9 cellular contexts compared by ENCODE assay signal in genomic region chr16:3459401-3460090, GRCh38. TPM values are rescaled to one million over a fixed set of nuclear protein-coding genes. Genes with fewer than 3 reads are reported as not detected.
DNase-seq lines count a peak whose midpoint lies in the region; ATAC-seq lines count a peak whose summit lies in the region.
"Had no signal": no experiment of that assay in that cellular context is flagged by ENCODE, and none has a peak within 500 bp of the region (broad histone marks: within the 10 kb centered on the region; RNA-seq: fewer than 3 reads in every experiment).

No MANE protein-coding gene starts in this region.

- H3K4me3 ChIP-seq in iPS-15b (ENCODE audit: low read depth, low read length) = peak overlapping the region; percentile 83

- H3K4me3 Mint-ChIP-seq in activated T-cell treated with anti-CD3 and anti-CD28 coated beads, Interleukin-2, amount 50 U/mL, for 72 hours = peak overlapping the region; percentile 90
- H3K4me3 Mint-ChIP-seq in stimulated activated naive CD8-positive, alpha-beta T cell treated with anti-CD3 and anti-CD28 coated beads, Interleukin-15, Interleukin-2, amounts not matched to agents 100 ng/mL and 50 ng/mL, for 24 hours = peak overlapping the region; percentile 88

- H3K4me1 Mint-ChIP-seq in activated T-cell treated with anti-CD3 and anti-CD28 coated beads, Interleukin-2, amount 50 U/mL, for 72 hours (ENCODE audit: low read depth) = peaks cover 61% of the 10 kb centered on the region
- H3K4me1 Mint-ChIP-seq in stimulated activated naive CD8-positive, alpha-beta T cell treated with anti-CD3 and anti-CD28 coated beads, Interleukin-15, Interleukin-2, amounts not matched to agents 100 ng/mL and 50 ng/mL, for 24 hours (ENCODE audit: low read depth) = peaks cover 70% of the 10 kb centered on the region

- no peaks in the 10 kb centered on the region for H3K36me3 ChIP-seq in iPS-15b (ENCODE audit: control insufficient read depth, insufficient read depth, low read length)

- peaks cover 0 to 2% of the 10 kb centered on the region in 2 donors for H3K36me3 Mint-ChIP-seq in activated T-cell treated with anti-CD3 and anti-CD28 coated beads, Interleukin-2, amount 50 U/mL, for 72 hours (ENCODE audit: insufficient read depth in 2 of 2)
- H3K36me3 Mint-ChIP-seq in stimulated activated naive CD8-positive, alpha-beta T cell treated with anti-CD3 and anti-CD28 coated beads, Interleukin-15, Interleukin-2, amounts not matched to agents 100 ng/mL and 50 ng/mL, for 24 hours (ENCODE audit: low read depth) = peaks cover 3% of the 10 kb centered on the region

- no peaks in the 10 kb centered on the region for H3K9me3 Mint-ChIP-seq in activated T-cell treated with anti-CD3 and anti-CD28 coated beads, Interleukin-2, amount 50 U/mL, for 72 hours
- H3K9me3 Mint-ChIP-seq in stimulated activated naive CD8-positive, alpha-beta T cell treated with anti-CD3 and anti-CD28 coated beads, Interleukin-15, Interleukin-2, amounts not matched to agents 100 ng/mL and 50 ng/mL, for 24 hours = no peaks in the 10 kb centered on the region

- H3K4me1 ChIP-seq in iPS-15b (ENCODE audit: control insufficient read depth, insufficient read depth, low read length) = peaks cover 9% of the 10 kb centered on the region

- H3K9ac ChIP-seq in iPS-15b (ENCODE audit: low read depth, low read length) = no peak overlapping the region

- H3K9me3 ChIP-seq in iPS-15b (ENCODE audit: control insufficient read depth, insufficient read depth, low read length) = no peaks in the 10 kb centered on the region

- peak overlapping the region; percentile 96 for H3K27ac Mint-ChIP-seq in activated T-cell treated with anti-CD3 and anti-CD28 coated beads, Interleukin-2, amount 50 U/mL, for 72 hours
- peak overlapping the region; percentile 57 for H3K27ac Mint-ChIP-seq in stimulated activated naive CD8-positive, alpha-beta T cell treated with anti-CD3 and anti-CD28 coated beads, Interleukin-15, Interleukin-2, amounts not matched to agents 100 ng/mL and 50 ng/mL, for 24 hours

- H3K27me3 ChIP-seq in iPS-15b (ENCODE audit: control insufficient read depth, insufficient read depth, low read length) = no peaks in the 10 kb centered on the region

- peak; percentile 31 for DNase-seq in DMS 273 (lab: John Stamatoyannopoulos, UW; ENCODE audit: unreplicated experiment)
- no peak for DNase-seq in DMS 273 treated with DMSO at 0.1 percent for 48 hours (lab: John Stamatoyannopoulos, UW)
- peak; percentile 24 to 35 for DNase-seq in activated T-cell treated with anti-CD3 and anti-CD28 coated beads, Interleukin-2, amount 50 U/mL, for 72 hours
- DNase-seq in AML-193 (lab: John Stamatoyannopoulos, UW) = no peak
- DNase-seq in HK-2 (ENCODE audit: unreplicated experiment) = no peak
- no peak for DNase-seq in NCI-H510A treated with DMSO at 0.1 percent for 48 hours (lab: John Stamatoyannopoulos, UW)

- H3K27me3 Mint-ChIP-seq in activated T-cell treated with anti-CD3 and anti-CD28 coated beads, Interleukin-2, amount 50 U/mL, for 72 hours (ENCODE audit: low read depth) = no peaks in the 10 kb centered on the region
- no peaks in the 10 kb centered on the region for H3K27me3 Mint-ChIP-seq in stimulated activated naive CD8-positive, alpha-beta T cell treated with anti-CD3 and anti-CD28 coated beads, Interleukin-15, Interleukin-2, amounts not matched to agents 100 ng/mL and 50 ng/mL, for 24 hours

- no peak for ATAC-seq in activated T-cell treated with anti-CD3 and anti-CD28 coated beads, Interleukin-2, amount 50 U/mL, for 72 hours (replicated peaks in 1 of 2)

RNA-seq across cellular contexts. Expression of gene NAA60, which starts 16.1 kb away (rescaled TPM):
- total RNA-seq in activated T-cell treated with anti-CD3 and anti-CD28 coated beads, Interleukin-2, amount 50 U/mL, for 72 hours = 10 to 100 TPM; 58.5 to 69.7 TPM

RNA-seq across cellular contexts. Expression of gene ZNF597, which starts 16.2 kb away (rescaled TPM):
- total RNA-seq in activated T-cell treated with anti-CD3 and anti-CD28 coated beads, Interleukin-2, amount 50 U/mL, for 72 hours = 1 to 10 TPM; 3.8 to 4.5 TPM

RNA-seq across cellular contexts. Expression of gene C16orf90, which starts 35.7 kb away (rescaled TPM):
- total RNA-seq in activated T-cell treated with anti-CD3 and anti-CD28 coated beads, Interleukin-2, amount 50 U/mL, for 72 hours = not detected
- total RNA-seq: mononuclear cell had no signal

RNA-seq across cellular contexts. Expression of gene CLUAP1, which starts 41.3 kb away (rescaled TPM):
- 10 to 100 TPM; 16.8 to 18.2 TPM for total RNA-seq in activated T-cell treated with anti-CD3 and anti-CD28 coated beads, Interleukin-2, amount 50 U/mL, for 72 hours

RNA-seq across cellular contexts. Expression of gene ZNF174, which starts 58.5 kb away (rescaled TPM):
- 10 to 100 TPM; 11.4 to 12.2 TPM for total RNA-seq in activated T-cell treated with anti-CD3 and anti-CD28 coated beads, Interleukin-2, amount 50 U/mL, for 72 hours

Comparison
In these comparisons a context has a peak if more than half of its experiments do, and no peak if none do; other contexts are left out.
1. DNase-seq: peak in DMS 273 (single experiment) and activated T-cell treated with anti-CD3 and anti-CD28 coated beads, Interleukin-2, amount 50 U/mL, for 72 hours (2 of 2); none in DMS 273 treated with DMSO at 0.1 percent for 48 hours (single experiment), AML-193 (0 of 2), HK-2 (single experiment) and NCI-H510A treated with DMSO at 0.1 percent for 48 hours (single experiment).